11 cellular contexts compared by ENCODE assay signal in the genomic region with DNA sequence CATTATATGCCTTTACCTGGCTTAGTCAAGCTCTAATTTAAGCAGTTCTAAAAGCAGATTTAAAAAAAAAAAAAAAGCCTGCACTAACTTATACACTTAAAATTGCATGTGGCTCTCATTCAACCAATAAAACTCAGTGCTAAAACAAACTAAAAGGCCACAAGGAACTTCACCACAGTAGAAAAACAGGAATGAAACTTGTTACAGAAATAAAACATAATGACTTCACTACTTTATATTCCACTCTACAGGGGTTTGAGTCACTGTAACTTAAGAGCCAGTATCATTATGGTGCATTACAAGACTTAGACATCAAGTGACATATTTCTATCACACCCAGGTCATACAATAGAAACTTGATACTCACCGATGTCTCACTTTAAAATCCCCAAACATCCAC. TPM values are rescaled to one million over a fixed set of nuclear protein-coding genes. Genes with fewer than 3 reads are reported as not detected.
DNase-seq lines count a peak whose midpoint lies in the region; ATAC-seq and TF ChIP-seq lines count a peak whose summit lies in the region.
"Had no signal": no experiment of that assay in that cellular context is flagged by ENCODE, and none has a peak within 500 bp of the region (broad histone marks: within the 10 kb centered on the region; RNA-seq: fewer than 3 reads in every experiment).

No MANE protein-coding gene starts in this region.

- peak; percentile 67 for ATAC-seq in GM21390 (IDR thresholded peaks at IDR 0.05; ENCODE audit: unreplicated experiment)
- ATAC-seq in HG02970 (IDR thresholded peaks at IDR 0.05; ENCODE audit: low FRiP score, unreplicated experiment) = no peak

- H3K4me3 ChIP-seq in LNCaP clone FGC (ENCODE audit: low read depth, low read length) = no peak overlapping the region
- no peak overlapping the region for H3K4me3 ChIP-seq in epithelial cell of proximal tubule (ENCODE audit: low read depth, low read length)
- H3K4me3 ChIP-seq: ascending aorta, prostate gland had no signal

- TF ChIP-seq CTCF in LNCaP clone FGC (IDR thresholded peaks at IDR 0.05; ENCODE audit: control insufficient read depth, extremely low read depth, insufficient read depth) = no peak
- TF ChIP-seq CTCF in epithelial cell of proximal tubule (conservative IDR thresholded peaks at IDR 0.05; ENCODE audit: low read depth, low read length) = no peak

- DNase-seq in NCI-H345 (lab: John Stamatoyannopoulos, UW) (peak; percentile 20), NCI-H345 treated with DMSO at 0.1 percent for 48 hours (lab: John Stamatoyannopoulos, UW; ENCODE audit: unreplicated experiment) (no peak), LNCaP clone FGC (ENCODE audit: low read depth) (peak; percentile 10), epithelial cell of proximal tubule (ENCODE audit: low read depth) (peak; percentile 49), NCI-H526 (lab: John Stamatoyannopoulos, UW) (no peak)
- no peak for DNase-seq in stimulated activated CD4-positive, alpha-beta T cell treated with anti-CD3 and anti-CD28 coated beads, Interleukin-4, amount 100 ng/mL, for 4 hours

RNA-seq across cellular contexts. Expression of gene CA10, which starts 11.1 kb away (rescaled TPM):
- under 0.01 and 0.58 TPM in 2 replicates for total RNA-seq in epithelial cell of proximal tubule
- total RNA-seq: ascending aorta, RPMI7951 had no signal

Comparison
In these comparisons a context has a peak if more than half of its experiments do, and no peak if none do; other contexts are left out.
1. DNase-seq: peak in NCI-H345 (single experiment), LNCaP clone FGC (single experiment) and epithelial cell of proximal tubule (single experiment); none in NCI-H345 treated with DMSO at 0.1 percent for 48 hours (single experiment), NCI-H526 (0 of 2) and stimulated activated CD4-positive, alpha-beta T cell treated with anti-CD3 and anti-CD28 coated beads, Interleukin-4, amount 100 ng/mL, for 4 hours (0 of 2).